Comparison of ENCODE assay signal across 1 cellular context in genomic region chrX:54920610-54921426, GRCh38.
TF ChIP-seq lines count a peak whose summit lies in the region.

Gene TRO, plus strand, starts transcription at chrX:54920824. Its CDS starts 1,423 bp downstream, at chrX:54922247.

TF ChIP-seq in endothelial cell of umbilical vein, 7 proteins besides CTCF, POLR2A, EP300 and RAD21 (continued from another document):
- TF ChIP-seq MAX (IDR thresholded peaks at IDR 0.05; ENCODE audit: insufficient read depth, insufficient read length) (no peak), MYC (IDR thresholded peaks at IDR 0.05; ENCODE audit: low read depth, low read length) (no peak)
